1 cellular context compared by ENCODE assay signal in genomic region chr13:97429681-97430081, GRCh38.
TF ChIP-seq lines count a peak whose summit lies in the region.

No MANE protein-coding gene starts in this region.

TF ChIP-seq in HepG2, 621 proteins besides CTCF, POLR2A, EP300 and RAD21:
- TF ChIP-seq CEBPB (IDR thresholded peaks at IDR 0.05; ENCODE audit: borderline replicate concordance, low read depth, low read length) (peak; percentile 50), CEBPG (CRISPR knock-in tag; IDR thresholded peaks at IDR 0.05) (no peak)
